In the genomic region with DNA sequence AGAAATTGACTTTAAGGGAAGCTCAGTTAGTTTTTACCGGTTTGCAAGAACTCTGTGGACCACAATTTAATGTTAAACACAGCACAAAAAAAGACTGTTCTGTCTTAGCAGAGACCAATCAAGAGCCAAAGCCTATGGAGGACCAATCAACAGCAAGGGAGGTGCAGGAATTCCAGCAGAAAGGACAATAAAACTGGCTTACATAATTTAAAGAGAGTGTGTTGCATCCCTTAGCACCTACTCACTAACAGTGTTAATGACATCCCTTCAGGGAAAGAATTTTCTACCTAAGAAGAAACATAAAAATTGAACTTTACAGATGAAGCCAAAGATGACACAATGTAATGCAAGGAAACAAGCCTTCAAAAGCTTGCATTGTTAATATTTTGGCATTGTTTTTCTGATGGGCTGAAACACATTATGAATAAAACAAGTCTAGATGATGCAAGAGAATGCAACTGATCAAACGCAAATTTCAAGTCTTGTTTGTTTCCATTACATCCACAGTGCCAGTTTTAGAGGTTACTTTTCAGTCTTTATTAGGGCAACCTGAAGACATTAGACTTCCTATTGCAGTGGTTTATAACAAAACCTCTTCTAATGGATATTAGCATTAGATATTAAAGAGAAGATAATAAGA, we compare ENCODE assay signal across 19 cellular contexts.
"Had no signal": no experiment of that assay in that cellular context is flagged by ENCODE, and none has a peak within 500 bp of the region (broad histone marks: within the 10 kb centered on the region; RNA-seq: fewer than 3 reads in every experiment).

No MANE protein-coding gene starts in this region.

- DNase-seq: activated CD4-positive, alpha-beta memory T cell treated with anti-CD3 and anti-CD28 coated beads for 36 hours; activated CD4-positive, alpha-beta T cell treated with anti-CD3 and anti-CD28 coated beads for 36 hours; activated CD8-positive, alpha-beta memory T cell treated with anti-CD3 and anti-CD28 coated beads, Interleukin-2, amount 10 ng/mL, durations not matched to agents 7 days and 5 days; activated naive CD4-positive, alpha-beta T cell treated with anti-CD3 and anti-CD28 coated beads, Interleukin-2, amount 10 ng/mL, durations not matched to agents 7 days and 5 days; activated T-cell treated with anti-CD3 and anti-CD28 coated beads, Interleukin-2, amount 50 U/mL, for 1 hour; left lung; mucosa of descending colon; naive thymus-derived CD4-positive, alpha-beta T cell; retina; stimulated activated CD4-positive, alpha-beta T cell treated with anti-CD3 and anti-CD28 coated beads, Interleukin-12 subunit alpha, Interleukin-12 subunit beta, amount 100 ng/mL, for 4 hours; upper lobe of right lung had no signal

- H3K4me1 ChIP-seq: ascending aorta, left lung, parathyroid adenoma, upper lobe of right lung had no signal

- H3K27me3 Mint-ChIP-seq: activated CD8-positive, alpha-beta memory T cell treated with anti-CD3 and anti-CD28 coated beads, Interleukin-2, amount 10 ng/mL, durations not matched to agents 7 days and 5 days; activated naive CD4-positive, alpha-beta T cell treated with anti-CD3 and anti-CD28 coated beads, Interleukin-2, amount 10 ng/mL, durations not matched to agents 7 days and 5 days; memory B cell had no signal

- ATAC-seq: activated CD4-positive, alpha-beta T cell treated with anti-CD3 and anti-CD28 coated beads for 36 hours; activated CD8-positive, alpha-beta memory T cell treated with anti-CD3 and anti-CD28 coated beads, Interleukin-2, amount 10 ng/mL, durations not matched to agents 7 days and 5 days; mucosa of descending colon; naive thymus-derived CD4-positive, alpha-beta T cell; stimulated activated effector memory CD8-positive, alpha-beta T cell treated with anti-CD3 and anti-CD28 coated beads, Interleukin-12 subunit alpha, Interleukin-12 subunit beta, amount 100 ng/mL, for 72 hours; upper lobe of right lung had no signal

- H3K4me3 Mint-ChIP-seq: activated CD4-positive, alpha-beta memory T cell treated with anti-CD3 and anti-CD28 coated beads for 36 hours; activated CD4-positive, alpha-beta T cell treated with anti-CD3 and anti-CD28 coated beads for 36 hours; activated CD8-positive, alpha-beta memory T cell treated with anti-CD3 and anti-CD28 coated beads, Interleukin-2, amount 10 ng/mL, durations not matched to agents 7 days and 5 days; activated naive CD4-positive, alpha-beta T cell treated with anti-CD3 and anti-CD28 coated beads, Interleukin-2, amount 10 ng/mL, durations not matched to agents 7 days and 5 days; memory B cell; naive thymus-derived CD4-positive, alpha-beta T cell; stimulated activated effector memory CD8-positive, alpha-beta T cell treated with anti-CD3 and anti-CD28 coated beads, Interleukin-12 subunit alpha, Interleukin-12 subunit beta, amount 100 ng/mL, for 72 hours had no signal

- H3K4me3 ChIP-seq: ascending aorta, cardiac muscle cell, hepatocyte, left lung, mucosa of descending colon, thoracic aorta, upper lobe of right lung had no signal

- H3K79me2 ChIP-seq: hepatocyte, parathyroid adenoma had no signal

- H3K27me3 ChIP-seq: ascending aorta, cardiac muscle cell, hepatocyte, left lung, upper lobe of right lung had no signal

- H3K36me3 ChIP-seq: ascending aorta, cardiac muscle cell, left lung, thoracic aorta, upper lobe of right lung had no signal

- H3K27ac ChIP-seq: ascending aorta, cardiac muscle cell, hepatocyte, left lung, parathyroid adenoma, thoracic aorta, upper lobe of right lung, VCaP had no signal

- H2AFZ ChIP-seq: hepatocyte, parathyroid adenoma had no signal

- H3K4me2 ChIP-seq: hepatocyte had no signal

- H3K9me3 Mint-ChIP-seq: activated CD4-positive, alpha-beta memory T cell treated with anti-CD3 and anti-CD28 coated beads for 36 hours; stimulated activated effector memory CD8-positive, alpha-beta T cell treated with anti-CD3 and anti-CD28 coated beads, Interleukin-12 subunit alpha, Interleukin-12 subunit beta, amount 100 ng/mL, for 72 hours had no signal

- H3K36me3 Mint-ChIP-seq: activated CD4-positive, alpha-beta memory T cell treated with anti-CD3 and anti-CD28 coated beads for 36 hours; activated CD8-positive, alpha-beta memory T cell treated with anti-CD3 and anti-CD28 coated beads, Interleukin-2, amount 10 ng/mL, durations not matched to agents 7 days and 5 days; activated naive CD4-positive, alpha-beta T cell treated with anti-CD3 and anti-CD28 coated beads, Interleukin-2, amount 10 ng/mL, durations not matched to agents 7 days and 5 days; memory B cell; naive thymus-derived CD4-positive, alpha-beta T cell; stimulated activated effector memory CD8-positive, alpha-beta T cell treated with anti-CD3 and anti-CD28 coated beads, Interleukin-12 subunit alpha, Interleukin-12 subunit beta, amount 100 ng/mL, for 72 hours had no signal

- H3K4me1 Mint-ChIP-seq: activated CD8-positive, alpha-beta memory T cell treated with anti-CD3 and anti-CD28 coated beads, Interleukin-2, amount 10 ng/mL, durations not matched to agents 7 days and 5 days; activated naive CD4-positive, alpha-beta T cell treated with anti-CD3 and anti-CD28 coated beads, Interleukin-2, amount 10 ng/mL, durations not matched to agents 7 days and 5 days; memory B cell; naive thymus-derived CD4-positive, alpha-beta T cell; stimulated activated effector memory CD8-positive, alpha-beta T cell treated with anti-CD3 and anti-CD28 coated beads, Interleukin-12 subunit alpha, Interleukin-12 subunit beta, amount 100 ng/mL, for 72 hours had no signal

- H3K27ac Mint-ChIP-seq: activated CD4-positive, alpha-beta memory T cell treated with anti-CD3 and anti-CD28 coated beads for 36 hours; activated CD4-positive, alpha-beta T cell treated with anti-CD3 and anti-CD28 coated beads for 36 hours; activated CD8-positive, alpha-beta memory T cell treated with anti-CD3 and anti-CD28 coated beads, Interleukin-2, amount 10 ng/mL, durations not matched to agents 7 days and 5 days; activated naive CD4-positive, alpha-beta T cell treated with anti-CD3 and anti-CD28 coated beads, Interleukin-2, amount 10 ng/mL, durations not matched to agents 7 days and 5 days; memory B cell; naive thymus-derived CD4-positive, alpha-beta T cell; stimulated activated effector memory CD8-positive, alpha-beta T cell treated with anti-CD3 and anti-CD28 coated beads, Interleukin-12 subunit alpha, Interleukin-12 subunit beta, amount 100 ng/mL, for 72 hours had no signal
